Comparison of ENCODE assay signal across 10 cellular contexts in genomic region chr9:132760057-132760456, GRCh38.
"Had no signal": no experiment of that assay in that cellular context is flagged by ENCODE, and none has a peak within 500 bp of the region (broad histone marks: within the 10 kb centered on the region; RNA-seq: fewer than 3 reads in every experiment).

No MANE protein-coding gene starts in this region.

- H3K27ac ChIP-seq: GM23248, HL-60, KMS-11 had no signal

- FAIRE-seq: H1, H54 had no signal

- H3K9ac ChIP-seq: GM23248, KMS-11 had no signal

- DNase-seq: GM23248, H9, HCEC 1CT, HFFc6, IMR-90, KBM-7 had no signal

- H3K4me2 ChIP-seq: KMS-11 had no signal

- H3K27ac Mint-ChIP-seq: H9, HFFc6 had no signal

- H3K4me3 ChIP-seq: GM23248 had no signal

- H3K4me3 Mint-ChIP-seq: H9, HFFc6 had no signal

- H2AFZ ChIP-seq: GM23248 had no signal
